In genomic region chr5:143024227-143024920, GRCh38 we compare ENCODE assay signal across 10 cellular contexts.
DNase-seq lines count a peak whose midpoint lies in the region; ATAC-seq and TF ChIP-seq lines count a peak whose summit lies in the region.
"Had no signal": no experiment of that assay in that cellular context is flagged by ENCODE, and none has a peak within 500 bp of the region (broad histone marks: within the 10 kb centered on the region; RNA-seq: fewer than 3 reads in every experiment).

No MANE protein-coding gene starts in this region.

- peak overlapping the region; percentile 20 to 58 for H3K27ac Mint-ChIP-seq in activated naive CD4-positive, alpha-beta T cell treated with anti-CD3 and anti-CD28 coated beads, Interleukin-2, amount 50 U/mL, for 72 hours
- peak overlapping the region; percentile 47 for H3K27ac Mint-ChIP-seq in activated naive CD8-positive, alpha-beta T cell treated with anti-CD3 and anti-CD28 coated beads, Interleukin-2, amount 10 ng/mL, durations not matched to agents 7 days and 5 days
- H3K27ac Mint-ChIP-seq in stimulated activated memory B cell treated with anti-CD40 and anti-IgM and Interleukin-4, amounts not matched to agents 10 μg/mL and 1 μg/mL and 100 μg/mL, for 72 hours = peak overlapping the region; percentile 55
- peak overlapping the region in 2 of 7 donors; percentile 53 to 74 for H3K27ac Mint-ChIP-seq in CD14-positive monocyte

- peaks cover 0 to 12% of the 10 kb centered on the region in 2 donors for H3K36me3 Mint-ChIP-seq in activated naive CD4-positive, alpha-beta T cell treated with anti-CD3 and anti-CD28 coated beads, Interleukin-2, amount 50 U/mL, for 72 hours
- peaks cover 16% of the 10 kb centered on the region for H3K36me3 Mint-ChIP-seq in activated naive CD8-positive, alpha-beta T cell treated with anti-CD3 and anti-CD28 coated beads, Interleukin-2, amount 10 ng/mL, durations not matched to agents 7 days and 5 days
- H3K36me3 Mint-ChIP-seq in stimulated activated memory B cell treated with anti-CD40 and anti-IgM and Interleukin-4, amounts not matched to agents 10 μg/mL and 1 μg/mL and 100 μg/mL, for 72 hours = no peaks in the 10 kb centered on the region
- H3K36me3 Mint-ChIP-seq in CD14-positive monocyte = peaks cover 71 to 83% of the 10 kb centered on the region in 2 donors

- H3K4me3 Mint-ChIP-seq in activated naive CD8-positive, alpha-beta T cell treated with anti-CD3 and anti-CD28 coated beads, Interleukin-2, amount 10 ng/mL, durations not matched to agents 7 days and 5 days = no peak overlapping the region
- no peak overlapping the region for H3K4me3 Mint-ChIP-seq in stimulated activated memory B cell treated with anti-CD40 and anti-IgM and Interleukin-4, amounts not matched to agents 10 μg/mL and 1 μg/mL and 100 μg/mL, for 72 hours
- H3K4me3 Mint-ChIP-seq in CD14-positive monocyte = no peak overlapping the region

- H3K9me3 Mint-ChIP-seq in activated naive CD4-positive, alpha-beta T cell treated with anti-CD3 and anti-CD28 coated beads, Interleukin-2, amount 50 U/mL, for 72 hours = no peaks in the 10 kb centered on the region
- no peaks in the 10 kb centered on the region for H3K9me3 Mint-ChIP-seq in activated naive CD8-positive, alpha-beta T cell treated with anti-CD3 and anti-CD28 coated beads, Interleukin-2, amount 10 ng/mL, durations not matched to agents 7 days and 5 days
- no peaks in the 10 kb centered on the region for H3K9me3 Mint-ChIP-seq in stimulated activated memory B cell treated with anti-CD40 and anti-IgM and Interleukin-4, amounts not matched to agents 10 μg/mL and 1 μg/mL and 100 μg/mL, for 72 hours
- H3K9me3 Mint-ChIP-seq in CD14-positive monocyte = no peaks in the 10 kb centered on the region
- H3K9me3 Mint-ChIP-seq: IgD-negative memory B cell had no signal

- no peak for DNase-seq in activated naive CD4-positive, alpha-beta T cell treated with anti-CD3 and anti-CD28 coated beads, Interleukin-2, amount 50 U/mL, for 72 hours (ENCODE audit: low spot score in 2 of 2)
- DNase-seq in activated naive CD4-positive, alpha-beta T cell (lab: John Stamatoyannopoulos, UW) = no peak
- DNase-seq in NCI-H2171 treated with DMSO at 0.1 percent for 48 hours (lab: John Stamatoyannopoulos, UW) (peak; percentile 87), CD14-positive monocyte (ENCODE audit: low spot score) (no peak)
- DNase-seq in activated naive CD8-positive, alpha-beta T cell treated with anti-CD3 and anti-CD28 coated beads, Interleukin-2, amount 10 ng/mL, durations not matched to agents 7 days and 5 days = no peak
- DNase-seq: mesendoderm had no signal

- peaks cover 36% of the 10 kb centered on the region for H3K4me1 Mint-ChIP-seq in activated naive CD8-positive, alpha-beta T cell treated with anti-CD3 and anti-CD28 coated beads, Interleukin-2, amount 10 ng/mL, durations not matched to agents 7 days and 5 days
- peaks cover 23% of the 10 kb centered on the region for H3K4me1 Mint-ChIP-seq in stimulated activated memory B cell treated with anti-CD40 and anti-IgM and Interleukin-4, amounts not matched to agents 10 μg/mL and 1 μg/mL and 100 μg/mL, for 72 hours
- H3K4me1 Mint-ChIP-seq in CD14-positive monocyte = peaks cover 9% of the 10 kb centered on the region

- intact Hi-C loops in CD14-positive monocyte (cut with micrococcal nuclease) = no loop called here

- ATAC-seq in activated naive CD4-positive, alpha-beta T cell treated with anti-CD3 and anti-CD28 coated beads, Interleukin-2, amount 50 U/mL, for 72 hours = no peak
- no peak for ATAC-seq in activated naive CD8-positive, alpha-beta T cell treated with anti-CD3 and anti-CD28 coated beads, Interleukin-2, amount 10 ng/mL, durations not matched to agents 7 days and 5 days (ENCODE audit: low read depth)
- no peak for ATAC-seq in stimulated activated memory B cell treated with anti-CD40 and anti-IgM and Interleukin-4, amounts not matched to agents 10 μg/mL and 1 μg/mL and 100 μg/mL, for 72 hours
- no peak for ATAC-seq in esophagus mucosa
- no peak for ATAC-seq in HG03442 (IDR thresholded peaks at IDR 0.05; ENCODE audit: unreplicated experiment)

- no peaks in the 10 kb centered on the region for H3K27me3 Mint-ChIP-seq in activated naive CD8-positive, alpha-beta T cell treated with anti-CD3 and anti-CD28 coated beads, Interleukin-2, amount 10 ng/mL, durations not matched to agents 7 days and 5 days
- no peaks in the 10 kb centered on the region for H3K27me3 Mint-ChIP-seq in stimulated activated memory B cell treated with anti-CD40 and anti-IgM and Interleukin-4, amounts not matched to agents 10 μg/mL and 1 μg/mL and 100 μg/mL, for 72 hours
- peaks cover 0 to 2% (median 2%) of the 10 kb centered on the region in 3 donors for H3K27me3 Mint-ChIP-seq in CD14-positive monocyte (ENCODE audit: low read depth in 3 of 3)

- POLR2A ChIA-PET in activated naive CD8-positive, alpha-beta T cell treated with anti-CD3 and anti-CD28 coated beads, Interleukin-2, amount 10 ng/mL, durations not matched to agents 7 days and 5 days (lab: Charles Lee) = interaction anchor here (1.0 to 1.8 kb wide), 2 partner anchors 22 to 379 kb away, joined by 4 to 6 read pairs; partner anchors contain the start of gene NR3C1

- no peak for TF ChIP-seq CTCF in CD14-positive monocyte (IDR thresholded peaks at IDR 0.05)
